ENCODE assay signal across 11 cellular contexts in genomic region chr12:70661762-70662161, GRCh38. TPM values are rescaled to one million over a fixed set of nuclear protein-coding genes. Genes with fewer than 3 reads are reported as not detected.
DNase-seq lines count a peak whose midpoint lies in the region; ATAC-seq, FAIRE-seq and TF ChIP-seq lines count a peak whose summit lies in the region.
"Had no signal": no experiment of that assay in that cellular context is flagged by ENCODE, and none has a peak within 500 bp of the region (broad histone marks: within the 10 kb centered on the region; RNA-seq: fewer than 3 reads in every experiment).

No MANE protein-coding gene starts in this region.

- H3K4me1 ChIP-seq in HUES6 (ENCODE audit: control insufficient read depth, insufficient read depth, low read length): peaks cover 27% of the 10 kb centered on the region
- H3K4me1 ChIP-seq in hepatocyte (ENCODE audit: insufficient read depth): no peaks in the 10 kb centered on the region

- H3K4me3 ChIP-seq in HUES6 (ENCODE audit: low read depth, low read length) (no peak overlapping the region), bronchial epithelial cell (ENCODE audit: low read depth, low read length) (no peak overlapping the region), hepatocyte (no peak overlapping the region)
- H3K4me3 ChIP-seq: thoracic aorta had no signal

- no peak for ATAC-seq in GM18909 (IDR thresholded peaks at IDR 0.05; ENCODE audit: poor library complexity, unreplicated experiment)
- ATAC-seq: HCT116 had no signal

- TF ChIP-seq CTCF in bronchial epithelial cell (IDR thresholded peaks at IDR 0.05; ENCODE audit: insufficient read depth, low read length, severe bottlenecking) (no peak), GM13976 (IDR thresholded peaks at IDR 0.05; ENCODE audit: borderline replicate concordance, control extremely low read depth, extremely low read depth, insufficient read depth, missing control alignments) (no peak), hepatocyte (IDR thresholded peaks at IDR 0.05; ENCODE audit: poor library complexity) (no peak)

- H3K36me3 ChIP-seq in HUES6 (ENCODE audit: control insufficient read depth, insufficient read depth, low read length) (no peaks in the 10 kb centered on the region), bronchial epithelial cell (ENCODE audit: control insufficient read depth, insufficient read depth, low read length) (no peaks in the 10 kb centered on the region), hepatocyte (replicated peaks; ENCODE audit: insufficient read depth, low read depth) (no peaks in the 10 kb centered on the region)
- H3K36me3 ChIP-seq: thoracic aorta had no signal

- no peak overlapping the region for H2AFZ ChIP-seq in hepatocyte

- FAIRE-seq in bronchial epithelial cell (lab: Jason Lieb, UNC): no peak
- FAIRE-seq: D721Med had no signal

- no peaks in the 10 kb centered on the region for H3K9me3 ChIP-seq in HUES6 (ENCODE audit: control insufficient read depth, insufficient read depth, low read depth, low read length)
- H3K9me3 ChIP-seq in hepatocyte (ENCODE audit: low read depth): no peaks in the 10 kb centered on the region
- H3K9me3 ChIP-seq: thoracic aorta had no signal

- peak; percentile 71 for DNase-seq in AG20443 (ENCODE audit: low spot score)
- DNase-seq in bronchial epithelial cell (ENCODE audit: low read depth): peak; percentile 62
- DNase-seq in myocyte (ENCODE audit: low read depth): peak; percentile 73
- no peak for DNase-seq in GM13976 (ENCODE audit: low spot score)
- no peak for DNase-seq in SHP77 (lab: John Stamatoyannopoulos, UW)
- no peak for DNase-seq in hepatocyte (ENCODE audit: low spot score)

- H3K27me3 ChIP-seq in HUES6 (ENCODE audit: control insufficient read depth, insufficient read depth, low read length) (no peaks in the 10 kb centered on the region), bronchial epithelial cell (ENCODE audit: control insufficient read depth, insufficient read depth, low read length) (no peaks in the 10 kb centered on the region), hepatocyte (peaks cover 3% of the 10 kb centered on the region)

- H3K9me2 ChIP-seq in hepatocyte (replicated peaks; ENCODE audit: insufficient read depth): no peaks in the 10 kb centered on the region

- H3K27ac ChIP-seq in HUES6 (ENCODE audit: low read depth, low read length): 0 out of 2 replicates have a peak overlapping the region, but pooled peaks have one; percentile 32
- no peak overlapping the region for H3K27ac ChIP-seq in hepatocyte
- H3K27ac ChIP-seq: thoracic aorta had no signal

- H3K79me2 ChIP-seq in hepatocyte: no peaks in the 10 kb centered on the region

- in situ Hi-C loops in GM13976 (cut with MboI; ENCODE audit: low sequenced_read_pairs, unreplicated experiment): no loop called here

- no peak overlapping the region for H3K9ac ChIP-seq in HUES6 (ENCODE audit: low read length)

- 76% methylated on average over 5 of the region's 5 CpGs for WGBS in hepatocyte (ENCODE audit: low lambda C conversion rate, missing lambda C conversion rate)

- no peak overlapping the region for H3K4me2 ChIP-seq in hepatocyte

- no peaks in the 10 kb centered on the region for H4K20me1 ChIP-seq in hepatocyte (ENCODE audit: insufficient read depth, poor library complexity, severe bottlenecking)

RNA-seq across cellular contexts. Expression of gene PTPRB, which starts 24.5 kb away (rescaled TPM):
- total RNA-seq in bronchial epithelial cell: 0.38 and 0.53 TPM in 2 replicates
- 2.0 and 2.3 TPM in 2 replicates for total RNA-seq in myocyte
- 2.9 TPM for polyA plus RNA-seq in myocyte (2012)
- total RNA-seq in hepatocyte: 1.2 and 1.7 TPM in 2 replicates
- polyA plus RNA-seq in hepatocyte: 0.36 and 0.41 TPM in 2 replicates

Comparison
In these comparisons a context has a peak if more than half of its experiments do, and no peak if none do; other contexts are left out.
1. DNase-seq: peak in AG20443 (single experiment), bronchial epithelial cell (single experiment) and myocyte (single experiment); none in GM13976 (single experiment), SHP77 (0 of 2) and hepatocyte (single experiment).